Comparison of ENCODE assay signal across 7 cellular contexts in the genomic region with DNA sequence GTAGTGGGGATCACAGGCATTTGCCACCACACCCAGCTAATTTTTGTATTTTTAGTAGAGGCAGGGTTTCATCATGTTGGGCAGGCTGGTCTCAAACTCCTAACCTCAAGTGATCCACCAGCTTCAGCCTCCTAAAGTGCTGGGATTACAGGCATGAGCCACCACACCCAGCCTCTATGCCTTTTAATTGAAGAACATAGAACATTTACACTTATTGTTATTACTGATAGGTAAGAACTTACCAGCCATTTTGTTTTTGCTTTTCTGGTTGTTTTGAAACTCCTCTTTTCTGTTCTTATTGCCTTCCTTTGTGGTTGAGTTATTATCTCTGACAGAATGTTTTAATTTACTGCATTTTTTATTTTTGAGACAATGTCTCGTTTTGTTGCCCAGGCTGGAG.
"Had no signal": no experiment of that assay in that cellular context is flagged by ENCODE, and none has a peak within 500 bp of the region (broad histone marks: within the 10 kb centered on the region; RNA-seq: fewer than 3 reads in every experiment).

No MANE protein-coding gene starts in this region.

- H3K4me2 ChIP-seq: GM23338 had no signal

- DNase-seq: H9, HCEC 1CT, IMR-90 had no signal

- H2AFZ ChIP-seq: GM23338 had no signal

- ATAC-seq: GM23338 had no signal

- H3K4me3 ChIP-seq: GM23338 had no signal

- FAIRE-seq: H1, H54, HTR-8/SVneo had no signal
